ENCODE assay signal across 18 cellular contexts in the genomic region with DNA sequence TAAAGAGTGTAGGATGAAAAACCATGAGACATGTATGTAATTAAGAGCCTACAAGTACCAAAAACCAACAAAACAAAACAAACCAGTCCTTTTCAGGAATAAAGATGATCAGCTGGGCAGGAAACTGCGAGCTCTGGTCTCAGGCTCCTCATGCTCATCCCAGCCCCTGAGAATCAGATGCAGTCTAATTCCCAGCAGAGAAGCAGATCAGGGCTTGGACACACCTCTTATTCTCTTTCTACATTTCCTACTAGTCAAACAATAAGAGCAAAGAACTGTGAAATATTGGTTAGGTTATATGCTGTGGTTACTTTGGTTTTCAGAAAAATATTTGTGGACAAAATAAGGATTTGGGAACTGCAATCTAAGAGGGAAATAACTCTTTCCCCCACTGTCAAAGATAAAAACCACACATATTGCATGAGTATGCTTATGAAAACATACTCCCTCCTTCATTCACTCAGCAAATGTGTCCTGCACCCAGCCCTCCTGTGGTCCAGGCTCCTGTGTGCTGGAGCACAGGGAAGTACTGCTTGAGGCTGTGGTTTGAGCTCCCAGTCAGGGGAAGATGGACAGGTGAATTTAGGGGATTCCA.
DNase-seq lines count a peak whose midpoint lies in the region; ATAC-seq and TF ChIP-seq lines count a peak whose summit lies in the region.
"Had no signal": no experiment of that assay in that cellular context is flagged by ENCODE, and none has a peak within 500 bp of the region (broad histone marks: within the 10 kb centered on the region; RNA-seq: fewer than 3 reads in every experiment).

No MANE protein-coding gene starts in this region.

- H3K27ac ChIP-seq in neural progenitor cell: no peak overlapping the region
- H3K27ac ChIP-seq: Peyer's patch, right atrium auricular region had no signal

- H3K4me1 ChIP-seq in neural progenitor cell: no peaks in the 10 kb centered on the region
- H3K4me1 ChIP-seq: Peyer's patch had no signal

- TF ChIP-seq POLR2A in NB4 (IDR thresholded peaks at IDR 0.05; ENCODE audit: extremely low read depth, insufficient read length): no peak

- H3K27ac Mint-ChIP-seq in activated naive CD8-positive, alpha-beta T cell treated with anti-CD3 and anti-CD28 coated beads for 36 hours: no peak overlapping the region
- H3K27ac Mint-ChIP-seq in neural progenitor cell: no peak overlapping the region
- H3K27ac Mint-ChIP-seq: activated CD4-positive, alpha-beta memory T cell treated with anti-CD3 and anti-CD28 coated beads, Interleukin-2, amount 10 ng/mL, durations not matched to agents 7 days and 5 days; activated naive CD8-positive, alpha-beta T cell treated with anti-CD3 and anti-CD28 coated beads, Interleukin-2, amount 10 ng/mL, durations not matched to agents 7 days and 5 days had no signal

- no peaks in the 10 kb centered on the region for H3K9me3 Mint-ChIP-seq in activated naive CD8-positive, alpha-beta T cell treated with anti-CD3 and anti-CD28 coated beads for 36 hours
- H3K9me3 Mint-ChIP-seq in neural progenitor cell: peaks cover 6% of the 10 kb centered on the region
- H3K9me3 Mint-ChIP-seq: activated CD4-positive, alpha-beta memory T cell treated with anti-CD3 and anti-CD28 coated beads, Interleukin-2, amount 10 ng/mL, durations not matched to agents 7 days and 5 days; activated naive CD8-positive, alpha-beta T cell treated with anti-CD3 and anti-CD28 coated beads, Interleukin-2, amount 10 ng/mL, durations not matched to agents 7 days and 5 days; activated T-cell treated with anti-CD3 and anti-CD28 coated beads, Interleukin-2, amount 50 U/mL, for 4 hours had no signal

- no peak overlapping the region for H2AFZ ChIP-seq in neural progenitor cell (replicated peaks)

- H3K4me3 ChIP-seq in NB4 (ENCODE audit: low read depth, low read length) (no peak overlapping the region), neural progenitor cell (no peak overlapping the region)
- H3K4me3 ChIP-seq: Peyer's patch, right atrium auricular region had no signal

- H3K27me3 ChIP-seq in neural progenitor cell: no peaks in the 10 kb centered on the region
- H3K27me3 ChIP-seq: Peyer's patch, right atrium auricular region had no signal

- no peaks in the 10 kb centered on the region for H3K4me1 Mint-ChIP-seq in activated naive CD8-positive, alpha-beta T cell treated with anti-CD3 and anti-CD28 coated beads for 36 hours
- H3K4me1 Mint-ChIP-seq in neural progenitor cell: peaks cover 24% of the 10 kb centered on the region
- H3K4me1 Mint-ChIP-seq: activated CD4-positive, alpha-beta memory T cell treated with anti-CD3 and anti-CD28 coated beads, Interleukin-2, amount 10 ng/mL, durations not matched to agents 7 days and 5 days; activated naive CD8-positive, alpha-beta T cell treated with anti-CD3 and anti-CD28 coated beads, Interleukin-2, amount 10 ng/mL, durations not matched to agents 7 days and 5 days had no signal

- DNase-seq in EL (peak; percentile 51), NB4 (ENCODE audit: low read depth) (peak; percentile 48), dedifferentiated amniotic fluid mesenchymal stem cell (ENCODE audit: extremely low spot score) (peak; percentile 46), renal cortical epithelial cell (ENCODE audit: low read depth) (peak; percentile 54), neural progenitor cell (ENCODE audit: low spot score) (no peak)
- DNase-seq in activated naive CD8-positive, alpha-beta T cell treated with anti-CD3 and anti-CD28 coated beads for 36 hours: no peak
- DNase-seq: activated CD4-positive, alpha-beta memory T cell treated with anti-CD3 and anti-CD28 coated beads, Interleukin-2, amount 10 ng/mL, durations not matched to agents 7 days and 5 days; activated naive CD8-positive, alpha-beta T cell treated with anti-CD3 and anti-CD28 coated beads, Interleukin-2, amount 10 ng/mL, durations not matched to agents 7 days and 5 days; activated T-cell treated with anti-CD3 and anti-CD28 coated beads, Interleukin-2, amount 50 U/mL, for 4 hours; glutamatergic neuron; NCI-H1092 treated with DMSO at 0.1 percent for 48 hours; NCI-H774; Peyer's patch; stimulated activated CD4-positive, alpha-beta T cell treated with anti-CD3 and anti-CD28 coated beads, Interleukin-1b, Interleukin-23, amount 100 ng/mL, for 48 hours; substantia nigra had no signal

- ATAC-seq in GM18907 (IDR thresholded peaks at IDR 0.05; ENCODE audit: unreplicated experiment): no peak
- ATAC-seq: activated T-cell treated with anti-CD3 and anti-CD28 coated beads, Interleukin-2, amount 50 U/mL, for 4 hours had no signal

- peaks cover 92% of the 10 kb centered on the region for H3K27me3 Mint-ChIP-seq in activated naive CD8-positive, alpha-beta T cell treated with anti-CD3 and anti-CD28 coated beads for 36 hours
- no peaks in the 10 kb centered on the region for H3K27me3 Mint-ChIP-seq in neural progenitor cell (ENCODE audit: insufficient read depth, low read depth)

- no peak overlapping the region for H3K9ac ChIP-seq in neural progenitor cell

- no peak overlapping the region for H3K4me3 Mint-ChIP-seq in activated naive CD8-positive, alpha-beta T cell treated with anti-CD3 and anti-CD28 coated beads for 36 hours
- H3K4me3 Mint-ChIP-seq in neural progenitor cell: no peak overlapping the region
- H3K4me3 Mint-ChIP-seq: activated CD4-positive, alpha-beta memory T cell treated with anti-CD3 and anti-CD28 coated beads, Interleukin-2, amount 10 ng/mL, durations not matched to agents 7 days and 5 days; activated naive CD8-positive, alpha-beta T cell treated with anti-CD3 and anti-CD28 coated beads, Interleukin-2, amount 10 ng/mL, durations not matched to agents 7 days and 5 days; activated T-cell treated with anti-CD3 and anti-CD28 coated beads, Interleukin-2, amount 50 U/mL, for 4 hours had no signal

- no peaks in the 10 kb centered on the region for H3K36me3 ChIP-seq in neural progenitor cell
- H3K36me3 ChIP-seq: Peyer's patch, right atrium auricular region had no signal

- no peak for TF ChIP-seq CTCF in NB4 (IDR thresholded peaks at IDR 0.05; ENCODE audit: low read depth, low read length)
- TF ChIP-seq CTCF in neural progenitor cell (IDR thresholded peaks at IDR 0.05): no peak

- no peaks in the 10 kb centered on the region for H3K79me2 ChIP-seq in neural progenitor cell (ENCODE audit: low read depth)

- no peaks in the 10 kb centered on the region for H3F3A ChIP-seq in neural progenitor cell (ENCODE audit: low read depth)

- no peaks in the 10 kb centered on the region for H3K36me3 Mint-ChIP-seq in activated naive CD8-positive, alpha-beta T cell treated with anti-CD3 and anti-CD28 coated beads for 36 hours
- no peaks in the 10 kb centered on the region for H3K36me3 Mint-ChIP-seq in neural progenitor cell
- H3K36me3 Mint-ChIP-seq: activated naive CD8-positive, alpha-beta T cell treated with anti-CD3 and anti-CD28 coated beads, Interleukin-2, amount 10 ng/mL, durations not matched to agents 7 days and 5 days; CD14-positive monocyte had no signal

- H3K4me2 ChIP-seq in neural progenitor cell: no peak overlapping the region

- no peaks in the 10 kb centered on the region for H3K9me3 ChIP-seq in neural progenitor cell (ENCODE audit: low read depth)
- H3K9me3 ChIP-seq: Peyer's patch, right atrium auricular region had no signal

- H4K20me1 ChIP-seq in neural progenitor cell (ENCODE audit: low read depth): no peaks in the 10 kb centered on the region

Comparison
In these comparisons a context has a peak if more than half of its experiments do, and no peak if none do; other contexts are left out.
1. DNase-seq: peak in EL (single experiment), NB4 (single experiment), dedifferentiated amniotic fluid mesenchymal stem cell (single experiment) and renal cortical epithelial cell (single experiment); none in activated naive CD8-positive, alpha-beta T cell treated with anti-CD3 and anti-CD28 coated beads for 36 hours (single experiment) and neural progenitor cell (single experiment).